24 cellular contexts compared by ENCODE assay signal in the genomic region with DNA sequence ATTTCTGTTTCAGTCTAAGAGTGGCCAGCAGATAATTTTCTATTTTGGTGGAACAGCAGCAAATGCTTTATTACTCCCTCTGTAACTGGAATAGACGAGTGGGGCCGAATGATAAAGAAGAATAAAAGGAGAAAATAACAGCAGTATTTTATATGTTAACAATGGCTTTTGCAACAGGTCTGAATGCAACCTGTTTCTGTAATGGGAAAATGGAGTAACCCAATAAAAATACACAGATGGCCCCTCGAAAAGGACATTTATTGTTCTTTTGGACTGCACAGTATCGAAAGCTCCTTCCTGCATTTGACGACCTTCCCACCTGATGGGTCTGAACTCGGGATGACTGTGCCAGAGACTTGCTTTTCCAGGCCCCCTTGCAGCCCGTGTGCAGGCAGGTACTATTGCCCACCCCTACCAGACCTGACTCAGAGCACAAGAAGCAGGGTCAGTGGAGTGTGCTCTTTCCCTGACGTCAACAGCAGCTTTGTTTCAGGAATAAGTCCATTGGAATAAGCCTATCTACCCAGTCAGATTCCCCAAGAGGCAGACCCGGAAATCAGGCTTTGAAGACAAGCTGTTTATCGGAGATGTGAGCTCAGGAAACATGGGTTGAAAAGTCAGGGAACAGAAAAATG.
"Had no signal": no experiment of that assay in that cellular context is flagged by ENCODE, and none has a peak within 500 bp of the region (broad histone marks: within the 10 kb centered on the region; RNA-seq: fewer than 3 reads in every experiment).

No MANE protein-coding gene starts in this region.

- H3K36me3 ChIP-seq: cardiac muscle cell had no signal

- FAIRE-seq: astrocyte had no signal

- H3K4me2 ChIP-seq: PC-9 had no signal

- H3K4me3 ChIP-seq: cardiac muscle cell, PC-9 had no signal

- H3K27me3 ChIP-seq: cardiac muscle cell had no signal

- DNase-seq: activated CD4-positive, alpha-beta T cell treated with anti-CD3 and anti-CD28 coated beads for 48 hours; activated CD4-positive, alpha-beta T cell treated with anti-CD3 and anti-CD28 coated beads, Interleukin-2, amount 50 U/mL, for 4 hours; activated CD4-positive, CD25-positive, alpha-beta regulatory T cell treated with anti-CD3 and anti-CD28 coated beads, Interleukin-2, amount 50 U/mL, for 72 hours; activated CD8-positive, alpha-beta memory T cell treated with anti-CD3 and anti-CD28 coated beads, Interleukin-2, amount 50 U/mL, for 48 hours; activated CD8-positive, alpha-beta T cell treated with anti-CD3 and anti-CD28 coated beads, Interleukin-2, amount 10 ng/mL, durations not matched to agents 7 days and 5 days; activated effector memory CD4-positive, alpha-beta T cell treated with anti-CD3 and anti-CD28 coated beads, Interleukin-2, amount 50 U/mL, for 16 hours; activated naive CD4-positive, alpha-beta T cell treated with Interleukin-2 at 50 U/mL for 16 hours; activated naive CD8-positive, alpha-beta T cell treated with anti-CD3 and anti-CD28 coated beads, Interleukin-2, amount 50 U/mL, for 24 hours; activated T-cell treated with anti-CD3 and anti-CD28 coated beads, Interleukin-2, amount 50 U/mL, for 1 hour; amygdala; cerebellar nuclear complex; Kasumi-1; KBM-7; NCI-H146; NCI-H1930; NCI-H2107; NCI-H226; NCI-H526; PC-9; SHP77 treated with DMSO at 0.1 percent for 48 hours had no signal

- H2AFZ ChIP-seq: PC-9 had no signal

- H3K27ac ChIP-seq: cardiac muscle cell, PC-9 had no signal

- ATAC-seq: activated CD8-positive, alpha-beta T cell treated with anti-CD3 and anti-CD28 coated beads, Interleukin-2, amount 10 ng/mL, durations not matched to agents 7 days and 5 days; activated naive CD4-positive, alpha-beta T cell treated with anti-CD3 and anti-CD28 coated beads, Interleukin-2, amount 50 U/mL, for 72 hours; activated naive CD8-positive, alpha-beta T cell treated with anti-CD3 and anti-CD28 coated beads, Interleukin-2, amount 50 U/mL, for 24 hours; WTC11 had no signal
